1 cellular context compared by ENCODE assay signal in the genomic region with DNA sequence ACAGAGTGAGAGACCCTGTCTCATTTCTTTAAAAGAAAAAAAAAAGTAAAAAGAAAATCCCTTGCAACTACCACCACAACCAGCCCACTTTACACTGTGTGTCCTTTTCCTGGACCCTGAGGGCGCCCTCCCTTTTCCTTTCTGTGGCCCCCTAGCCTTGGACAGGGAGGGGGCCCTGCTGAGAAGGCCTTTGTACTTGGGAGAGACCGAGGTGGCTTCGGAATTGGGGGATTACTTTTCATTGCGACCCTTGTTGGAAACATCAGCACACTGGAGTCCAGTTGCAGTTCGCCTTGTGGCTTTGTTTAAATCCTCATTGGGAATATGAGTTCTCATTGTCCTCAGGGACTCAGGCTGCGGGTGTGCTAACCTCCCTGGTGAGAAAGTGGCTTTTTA.
TF ChIP-seq lines count a peak whose summit lies in the region.

No MANE protein-coding gene starts in this region.

TF ChIP-seq in GM23338, 12 proteins besides CTCF, POLR2A, EP300 and RAD21 (continued from another document):
- TF ChIP-seq POLR2AphosphoS5 (IDR thresholded peaks at IDR 0.05; ENCODE audit: low read depth) (no peak), CREB1 (CRISPR knock-in tag; IDR thresholded peaks at IDR 0.05; ENCODE audit: low read depth) (no peak), EZH2phosphoT487 (IDR thresholded peaks at IDR 0.05; ENCODE audit: unreplicated experiment) (no peak), REST (IDR thresholded peaks at IDR 0.05; ENCODE audit: unreplicated experiment) (no peak), JUNB (IDR thresholded peaks at IDR 0.05; ENCODE audit: unreplicated experiment) (no peak), NANOG (IDR thresholded peaks at IDR 0.05; ENCODE audit: borderline replicate concordance) (no peak)
- TF ChIP-seq, protein P1, sequence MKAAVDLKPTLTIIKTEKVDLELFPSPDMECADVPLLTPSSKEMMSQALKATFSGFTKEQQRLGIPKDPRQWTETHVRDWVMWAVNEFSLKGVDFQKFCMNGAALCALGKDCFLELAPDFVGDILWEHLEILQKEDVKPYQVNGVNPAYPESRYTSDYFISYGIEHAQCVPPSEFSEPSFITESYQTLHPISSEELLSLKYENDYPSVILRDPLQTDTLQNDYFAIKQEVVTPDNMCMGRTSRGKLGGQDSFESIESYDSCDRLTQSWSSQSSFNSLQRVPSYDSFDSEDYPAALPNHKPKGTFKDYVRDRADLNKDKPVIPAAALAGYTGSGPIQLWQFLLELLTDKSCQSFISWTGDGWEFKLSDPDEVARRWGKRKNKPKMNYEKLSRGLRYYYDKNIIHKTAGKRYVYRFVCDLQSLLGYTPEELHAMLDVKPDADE (IDR thresholded peaks at IDR 0.05), result no peak
